9 cellular contexts compared by ENCODE assay signal in genomic region chr5:53031695-53032096, GRCh38. TPM values are rescaled to one million over a fixed set of nuclear protein-coding genes. Genes with fewer than 3 reads are reported as not detected.
A peak's percentile ranks its signal among the peaks of the same experiment; 100 is the strongest.
DNase-seq lines count a peak whose midpoint lies in the region; ATAC-seq and TF ChIP-seq lines count a peak whose summit lies in the region.
"Had no signal": no experiment of that assay in that cellular context is flagged by ENCODE, and none has a peak within 500 bp of the region (broad histone marks: within the 10 kb centered on the region; RNA-seq: fewer than 3 reads in every experiment).

No MANE protein-coding gene starts in this region.

- no peaks in the 10 kb centered on the region for H3K27me3 Mint-ChIP-seq in activated CD4-positive, alpha-beta memory T cell treated with anti-CD3 and anti-CD28 coated beads, Interleukin-2, amount 10 ng/mL, durations not matched to agents 7 days and 5 days

- H3K4me1 Mint-ChIP-seq in activated CD4-positive, alpha-beta memory T cell treated with anti-CD3 and anti-CD28 coated beads, Interleukin-2, amount 10 ng/mL, durations not matched to agents 7 days and 5 days, result peaks cover 50% of the 10 kb centered on the region

- TF ChIP-seq POLR2A in suprapubic skin (IDR thresholded peaks at IDR 0.05), result no peak

- CTCF ChIA-PET in activated CD4-positive, alpha-beta memory T cell treated with anti-CD3 and anti-CD28 coated beads, Interleukin-2, amount 10 ng/mL, durations not matched to agents 7 days and 5 days (lab: Charles Lee), result interaction anchor here (0.8 to 2.3 kb wide), 6 partner anchors 8 to 84 kb away, joined by 3 to 6 read pairs (median 4); no protein-coding TSS in a partner anchor

- POLR2A ChIA-PET in activated CD4-positive, alpha-beta memory T cell treated with anti-CD3 and anti-CD28 coated beads, Interleukin-2, amount 10 ng/mL, durations not matched to agents 7 days and 5 days (lab: Charles Lee), result interaction anchor here (0.8 to 2.0 kb wide), 11 partner anchors 10 to 78 kb away, joined by 3 to 14 read pairs (median 5); partner anchors contain the start of genes ITGA2 and MOCS2

- DNase-seq in activated CD4-positive, alpha-beta T cell treated with anti-CD3 and anti-CD28 coated beads for 48 hours, result peak; percentile 48
- DNase-seq in activated CD4-positive, alpha-beta T cell treated with anti-CD3 and anti-CD28 coated beads, Interleukin-2, amount 50 U/mL, for 1 hour, result no peak
- peak; percentile 54 for DNase-seq in activated CD4-positive, alpha-beta memory T cell treated with anti-CD3 and anti-CD28 coated beads, Interleukin-2, amount 10 ng/mL, durations not matched to agents 7 days and 5 days
- peak; percentile 81 to 86 for DNase-seq in foreskin fibroblast
- no peak for DNase-seq in suprapubic skin (ENCODE audit: low spot score in 2 of 2)
- no peak for DNase-seq in WERI-Rb-1
- DNase-seq in DMS153 treated with DMSO at 0.1 percent for 48 hours (lab: John Stamatoyannopoulos, UW; ENCODE audit: unreplicated experiment), result no peak

- H3K9me3 ChIP-seq in suprapubic skin (no peaks in the 10 kb centered on the region), WERI-Rb-1 (ENCODE audit: severe bottlenecking) (no peaks in the 10 kb centered on the region)

- TF ChIP-seq EP300 in suprapubic skin (IDR thresholded peaks at IDR 0.05), result no peak

- peaks cover 37% of the 10 kb centered on the region for H3K4me1 ChIP-seq in suprapubic skin

- H3K36me3 ChIP-seq in suprapubic skin (no peaks in the 10 kb centered on the region), WERI-Rb-1 (no peaks in the 10 kb centered on the region)

- H3K27me3 ChIP-seq in suprapubic skin (no peaks in the 10 kb centered on the region), WERI-Rb-1 (ENCODE audit: insufficient read depth, low read depth, severe bottlenecking) (no peaks in the 10 kb centered on the region)

- WGBS in suprapubic skin, result 10% methylated on average over 4 of the region's 4 CpGs

- H3K9me3 Mint-ChIP-seq in activated CD4-positive, alpha-beta memory T cell treated with anti-CD3 and anti-CD28 coated beads, Interleukin-2, amount 10 ng/mL, durations not matched to agents 7 days and 5 days, result no peaks in the 10 kb centered on the region

- H3K36me3 Mint-ChIP-seq in activated CD4-positive, alpha-beta memory T cell treated with anti-CD3 and anti-CD28 coated beads, Interleukin-2, amount 10 ng/mL, durations not matched to agents 7 days and 5 days (ENCODE audit: low read depth), result peaks cover 49% of the 10 kb centered on the region

- peak overlapping the region; percentile 85 for H3K27ac Mint-ChIP-seq in activated CD4-positive, alpha-beta memory T cell treated with anti-CD3 and anti-CD28 coated beads, Interleukin-2, amount 10 ng/mL, durations not matched to agents 7 days and 5 days

- no peak overlapping the region for H3K4me3 ChIP-seq in foreskin fibroblast (ENCODE audit: low read depth in 1 of 2, low read length in 2 of 2)
- H3K4me3 ChIP-seq in suprapubic skin, result no peak overlapping the region
- no peak overlapping the region for H3K4me3 ChIP-seq in WERI-Rb-1 (ENCODE audit: low read depth, low read length)

- H3K27ac ChIP-seq in suprapubic skin (peak overlapping the region; percentile 19), WERI-Rb-1 (no peak overlapping the region)
- H3K27ac ChIP-seq: KMS-11 had no signal

- TF ChIP-seq CTCF in foreskin fibroblast (IDR thresholded peaks at IDR 0.05; ENCODE audit: low read depth, low read length) (no peak), suprapubic skin (IDR thresholded peaks at IDR 0.05) (no peak), WERI-Rb-1 (IDR thresholded peaks at IDR 0.05; ENCODE audit: low read depth, low read length) (no peak)

- ATAC-seq in GM21825 (IDR thresholded peaks at IDR 0.05; ENCODE audit: unreplicated experiment), result no peak

- H3K4me3 Mint-ChIP-seq in activated CD4-positive, alpha-beta memory T cell treated with anti-CD3 and anti-CD28 coated beads, Interleukin-2, amount 10 ng/mL, durations not matched to agents 7 days and 5 days, result no peak overlapping the region

RNA-seq across cellular contexts. Expression of gene ITGA2, which starts 42.5 kb away (rescaled TPM):
- total RNA-seq in activated CD4-positive, alpha-beta memory T cell treated with anti-CD3 and anti-CD28 coated beads, Interleukin-2, amount 10 ng/mL, durations not matched to agents 7 days and 5 days, result 10 to 100 TPM; 10.2 to 11.2 TPM
- total RNA-seq in suprapubic skin, result 10 to 100 TPM; 29.3 to 54.5 (median 34.3) TPM

Comparison
In these comparisons a context has a peak if more than half of its experiments do, and no peak if none do; other contexts are left out.
1. DNase-seq: peak in activated CD4-positive, alpha-beta T cell treated with anti-CD3 and anti-CD28 coated beads for 48 hours (single experiment), activated CD4-positive, alpha-beta memory T cell treated with anti-CD3 and anti-CD28 coated beads, Interleukin-2, amount 10 ng/mL, durations not matched to agents 7 days and 5 days (single experiment) and foreskin fibroblast (2 of 2); none in activated CD4-positive, alpha-beta T cell treated with anti-CD3 and anti-CD28 coated beads, Interleukin-2, amount 50 U/mL, for 1 hour (single experiment), suprapubic skin (0 of 2), WERI-Rb-1 (single experiment) and DMS153 treated with DMSO at 0.1 percent for 48 hours (single experiment).